22 cellular contexts compared by ENCODE assay signal in genomic region chr22:38823076-38823475, GRCh38. TPM values are rescaled to one million over a fixed set of nuclear protein-coding genes. Genes with fewer than 3 reads are reported as not detected.
DNase-seq lines count a peak whose midpoint lies in the region; ATAC-seq, FAIRE-seq and TF ChIP-seq lines count a peak whose summit lies in the region.
"Had no signal": no experiment of that assay in that cellular context is flagged by ENCODE, and none has a peak within 500 bp of the region (broad histone marks: within the 10 kb centered on the region; RNA-seq: fewer than 3 reads in every experiment).

No MANE protein-coding gene starts in this region.

- H3K4me3 ChIP-seq in H7 (ENCODE audit: insufficient read depth, low read depth, low read length) (no peak overlapping the region), kidney (ENCODE audit: low read length in 2 of 2) (no peak overlapping the region), osteoblast (ENCODE audit: insufficient read depth, low read length) (no peak overlapping the region), sigmoid colon (no peak overlapping the region), GM23338 (no peak overlapping the region)
- H3K4me3 ChIP-seq: A549; BLaER1 treated with 17β-estradiol and CSF1 and Interleukin-3, amounts not matched to agents 10 nM and 100 nM had no signal

- H3K4me1 ChIP-seq in kidney (ENCODE audit: control insufficient read depth in 1 of 2, insufficient read depth in 1 of 2, low read depth in 1 of 2, low read length in 2 of 2), result no peaks in the 10 kb centered on the region
- no peaks in the 10 kb centered on the region for H3K4me1 ChIP-seq in osteoblast (ENCODE audit: insufficient read depth, low read length)
- H3K4me1 ChIP-seq in sigmoid colon, result no peaks in the 10 kb centered on the region
- H3K4me1 ChIP-seq in GM23338 (ENCODE audit: insufficient read depth), result no peaks in the 10 kb centered on the region
- H3K4me1 ChIP-seq: A549, Caco-2 had no signal

- FAIRE-seq in kidney (lab: Jason Lieb, UNC), result no peak
- FAIRE-seq: A549, D721Med, G401.6, GM12891 had no signal

- ATAC-seq in HG03432 (IDR thresholded peaks at IDR 0.05; ENCODE audit: unreplicated experiment) (no peak), GM23338 (no peak)
- ATAC-seq: A549; CD8-positive, alpha-beta T cell had no signal

- H3K4me1 Mint-ChIP-seq in GM23338, result no peaks in the 10 kb centered on the region; the same call in 2 of the 3 replicates
- H3K4me1 Mint-ChIP-seq: B cell had no signal

- H3K4me3 Mint-ChIP-seq in GM23338, result no peak overlapping the region
- H3K4me3 Mint-ChIP-seq: B cell; CD4-positive, alpha-beta T cell; CD8-positive, alpha-beta T cell had no signal

- H3K27ac ChIP-seq in kidney (ENCODE audit: low read depth in 2 of 2, low read length in 2 of 2), result no peak overlapping the region
- H3K27ac ChIP-seq in osteoblast (ENCODE audit: low read depth, low read length), result no peak overlapping the region
- H3K27ac ChIP-seq in sigmoid colon, result no peak overlapping the region
- H3K27ac ChIP-seq in GM23338 (ENCODE audit: low read depth), result no peak overlapping the region
- H3K27ac ChIP-seq: 22Rv1; A549; BLaER1 treated with 17β-estradiol and CSF1 and Interleukin-3, amounts not matched to agents 10 nM and 100 nM; C4-2B had no signal

- no peaks in the 10 kb centered on the region for H3K36me3 ChIP-seq in H7 (replicated peaks; ENCODE audit: control insufficient read depth, insufficient read depth, low read length)
- H3K36me3 ChIP-seq in kidney (ENCODE audit: control insufficient read depth in 1 of 2, insufficient read depth in 2 of 2, low read length in 2 of 2), result no peaks in the 10 kb centered on the region
- H3K36me3 ChIP-seq in osteoblast (ENCODE audit: insufficient read depth, low read length), result no peaks in the 10 kb centered on the region
- no peaks in the 10 kb centered on the region for H3K36me3 ChIP-seq in sigmoid colon
- no peaks in the 10 kb centered on the region for H3K36me3 ChIP-seq in GM23338 (ENCODE audit: insufficient read depth)

- H2AFZ ChIP-seq in osteoblast (ENCODE audit: low read length) (no peak overlapping the region), GM23338 (no peak overlapping the region)

- H3K79me2 ChIP-seq in osteoblast (ENCODE audit: insufficient read depth, low read length) (no peaks in the 10 kb centered on the region), GM23338 (replicated peaks; ENCODE audit: insufficient read depth) (no peaks in the 10 kb centered on the region)

- no peak for TF ChIP-seq POLR2A in sigmoid colon (IDR thresholded peaks at IDR 0.05)

- intact Hi-C loops in kidney (cut with DNase I) (no loop called here), sigmoid colon (cut with DNase I) (no loop called here)

- H4K20me1 ChIP-seq in osteoblast (ENCODE audit: insufficient read depth, low read length) (no peaks in the 10 kb centered on the region), GM23338 (replicated peaks; ENCODE audit: insufficient read depth) (no peaks in the 10 kb centered on the region; the same call in 1 of the 2 replicates)

- WGBS in sigmoid colon, 2 donors, result 91% methylated on average over 4 of the region's 4 CpGs

- no peaks in the 10 kb centered on the region for H3K9me3 ChIP-seq in kidney (ENCODE audit: control insufficient read depth in 1 of 2, low read length in 2 of 2)
- H3K9me3 ChIP-seq in osteoblast (ENCODE audit: low read depth, low read length), result no peaks in the 10 kb centered on the region
- no peaks in the 10 kb centered on the region for H3K9me3 ChIP-seq in sigmoid colon
- H3K9me3 ChIP-seq: A549; BLaER1 treated with 17β-estradiol and CSF1 and Interleukin-3, amounts not matched to agents 10 nM and 100 nM; Caco-2 had no signal

- no peak overlapping the region for H3K27ac Mint-ChIP-seq in GM23338
- H3K27ac Mint-ChIP-seq: B cell; CD4-positive, alpha-beta T cell; CD8-positive, alpha-beta T cell had no signal

- no peak overlapping the region for H3K9ac ChIP-seq in kidney (ENCODE audit: low read length in 2 of 2)
- H3K9ac ChIP-seq: BLaER1 treated with 17β-estradiol and CSF1 and Interleukin-3, amounts not matched to agents 10 nM and 100 nM had no signal

- no peaks in the 10 kb centered on the region for H3F3A ChIP-seq in GM23338 (replicated peaks; ENCODE audit: low read depth)

- no peak for TF ChIP-seq EP300 in sigmoid colon (IDR thresholded peaks at IDR 0.05)

- DNase-seq in H7 (peak; percentile 35), kidney (peak; percentile 46), osteoblast (ENCODE audit: insufficient read length, low spot score, missing footprints) (peak; percentile 71), sigmoid colon (peak; percentile 40), NCI-H1105 treated with DMSO at 0.1 percent for 48 hours (lab: John Stamatoyannopoulos, UW) (no peak), GM23338 (ENCODE audit: low spot score) (no peak)
- DNase-seq: AML-193; Caco-2; Calu3; CD4-positive, alpha-beta T cell; CD8-positive, alpha-beta T cell; DMS79 treated with DMSO at 0.1 percent for 48 hours; GF-D8 had no signal

- no peaks in the 10 kb centered on the region for H3K9me2 ChIP-seq in GM23338 (ENCODE audit: insufficient read depth)

- no peaks in the 10 kb centered on the region for H3K36me3 Mint-ChIP-seq in GM23338 (ENCODE audit: low read depth)
- H3K36me3 Mint-ChIP-seq: CD8-positive, alpha-beta T cell had no signal

- peaks cover 18% of the 10 kb centered on the region for H3K27me3 Mint-ChIP-seq in GM23338 (ENCODE audit: insufficient read depth, low read depth, poor library complexity)
- H3K27me3 Mint-ChIP-seq: CD4-positive, alpha-beta T cell had no signal

- TF ChIP-seq CTCF in kidney (IDR thresholded peaks at IDR 0.05; ENCODE audit: borderline replicate concordance, extremely low read depth, insufficient read depth) (no peak), osteoblast (IDR thresholded peaks at IDR 0.05; ENCODE audit: extremely low read depth, low read depth, low read length) (no peak), sigmoid colon (IDR thresholded peaks at IDR 0.05) (no peak), GM23338 (conservative IDR thresholded peaks at IDR 0.05; ENCODE audit: low read depth in 2 of 2) (no peak)

- H3K9me3 Mint-ChIP-seq in GM23338, result no peaks in the 10 kb centered on the region
- H3K9me3 Mint-ChIP-seq: CD4-positive, alpha-beta T cell; CD8-positive, alpha-beta T cell had no signal

- H3K4me2 ChIP-seq in osteoblast (ENCODE audit: insufficient read depth, low read length) (no peak overlapping the region), GM23338 (no peak overlapping the region)
- H3K4me2 ChIP-seq: A549; BLaER1 treated with 17β-estradiol and CSF1 and Interleukin-3, amounts not matched to agents 10 nM and 100 nM had no signal

- H3K27me3 ChIP-seq in H7 (ENCODE audit: control insufficient read depth, insufficient read depth, low read length), result no peaks in the 10 kb centered on the region
- H3K27me3 ChIP-seq in osteoblast (ENCODE audit: insufficient read depth, low read length), result no peaks in the 10 kb centered on the region
- H3K27me3 ChIP-seq in sigmoid colon, result no peaks in the 10 kb centered on the region
- H3K27me3 ChIP-seq in GM23338 (ENCODE audit: insufficient read depth), result no peaks in the 10 kb centered on the region
- H3K27me3 ChIP-seq: BLaER1 treated with 17β-estradiol and CSF1 and Interleukin-3, amounts not matched to agents 10 nM and 100 nM had no signal

RNA-seq across cellular contexts. Expression of gene NPTXR, which starts 20.8 kb away (rescaled TPM):
- 3.6 and 3.7 TPM in 2 replicates for total RNA-seq in H7 (2014; rRNA removed; shearing (Covaris generic))
- total RNA-seq in kidney (12.5 TPM), osteoblast (0.72 and 1.5 TPM in 2 replicates), sigmoid colon (10 to 100 TPM in 1 of 4 donors, 1 to 10 TPM in 3; 3.9 to 14.4 (median 5.3) TPM)
- polyA plus RNA-seq in kidney (ENCODE audit: insufficient read depth, low read depth, low replicate concordance) (1.1 TPM), sigmoid colon (1 to 10 TPM in 1 of 3 donors, under 1 TPM in 1, not detected in 1; under 0.01 to 2.9 TPM), GM23338 (2016; fragmentation: Nextera tagmentation; extraction: Ambion mirVana) (0.75 and 0.89 TPM in 2 replicates)
- 9.3 and 13.4 TPM in 2 replicates for total RNA-seq in GM23338 (2014; rRNA removed; shearing (Covaris generic))

RNA-seq across cellular contexts. Expression of gene DNAL4, which starts 29.1 kb away (rescaled TPM):
- 19.0 and 26.8 TPM in 2 replicates for total RNA-seq in H7 (2014; rRNA removed; shearing (Covaris generic))
- total RNA-seq in kidney (26.5 TPM), osteoblast (15.9 and 17.0 TPM in 2 replicates), sigmoid colon (10 to 100 TPM in 3 of 4 donors, 1 to 10 TPM in 1; 7.9 to 15.0 (median 11.5) TPM)
- polyA plus RNA-seq in kidney (ENCODE audit: insufficient read depth, low read depth, low replicate concordance) (39.7 TPM), sigmoid colon (10 to 100 TPM; 18.7 to 25.8 (median 23.8) TPM), GM23338 (2016; fragmentation: Nextera tagmentation; extraction: Ambion mirVana) (8.7 and 9.3 TPM in 2 replicates)
- 10.0 and 11.3 TPM in 2 replicates for total RNA-seq in GM23338 (2014; rRNA removed; shearing (Covaris generic))

RNA-seq across cellular contexts. Expression of gene CBX6, which starts 48.9 kb away (rescaled TPM):
- total RNA-seq in H7 (2014; rRNA removed; shearing (Covaris generic)), result 18.3 and 19.2 TPM in 2 replicates
- total RNA-seq in kidney (113 TPM), osteoblast (58.6 and 59.5 TPM in 2 replicates), sigmoid colon (10 to 100 TPM; 47.2 to 90.6 (median 59.3) TPM)
- polyA plus RNA-seq in kidney (ENCODE audit: insufficient read depth, low read depth, low replicate concordance) (24.9 TPM), sigmoid colon (10 to 100 TPM in 1 of 3 donors, 1 to 10 TPM in 2; 4.2 to 23.8 (median 5.1) TPM), GM23338 (2016; fragmentation: Nextera tagmentation; extraction: Ambion mirVana) (17.4 and 18.5 TPM in 2 replicates)
- total RNA-seq in GM23338 (2014; rRNA removed; shearing (Covaris generic)), result 18.2 and 23.0 TPM in 2 replicates

Comparison
In these comparisons a context has a peak if more than half of its experiments do, and no peak if none do; other contexts are left out.
1. DNase-seq: peak in H7 (single experiment), kidney (single experiment), osteoblast (single experiment) and sigmoid colon (single experiment); none in NCI-H1105 treated with DMSO at 0.1 percent for 48 hours (single experiment) and GM23338 (single experiment).